ENCODE assay signal across 8 cellular contexts in genomic region chr14:49598479-49599301, GRCh38. TPM values are rescaled to one million over a fixed set of nuclear protein-coding genes. Genes with fewer than 3 reads are reported as not detected.
DNase-seq lines count a peak whose midpoint lies in the region; ATAC-seq and TF ChIP-seq lines count a peak whose summit lies in the region.

Gene LRR1, plus strand, starts transcription at chr14:49598940. Its CDS starts 81 bp downstream, at chr14:49599021.

- H3K27me3 Mint-ChIP-seq in T-cell (no peaks in the 10 kb centered on the region), type B pancreatic cell (no peaks in the 10 kb centered on the region)

- TF ChIP-seq POLR2A in heart left ventricle (IDR thresholded peaks at IDR 0.05), result peak in 1 of 2 donors; percentile 29

- H3K36me3 Mint-ChIP-seq in T-cell (no peaks in the 10 kb centered on the region), type B pancreatic cell (no peaks in the 10 kb centered on the region)

- POLR2A ChIA-PET in T-cell (lab: Charles Lee), result interaction anchor here (0.6 to 1.8 kb wide), 7 partner anchors 13 to 332 kb away, joined by 3 to 28 read pairs (median 4); partner anchors contain the start of genes MGAT2 (in 1 of the 2), NEMF (in 1 of the 2), RPL36AL (in 1 of the 2) and RPS29 (in 1 of the 2)

- H3K27ac ChIP-seq in adipose tissue (ENCODE audit: low read depth, low read length), result peak within 1 kb of the TSS; percentile 83
- H3K27ac ChIP-seq in heart left ventricle, result peak within 1 kb of the TSS; percentile 83 to 98 (median 92)

- H3K4me1 Mint-ChIP-seq in T-cell (peaks cover 27 to 52% (median 34%) of the 10 kb centered on the region in 3 donors), type B pancreatic cell (ENCODE audit: unreplicated experiment) (peaks cover 18% of the 10 kb centered on the region)

- peaks cover 0 to 42% (median 7%) of the 10 kb centered on the region in 12 donors for H3K4me1 ChIP-seq in heart left ventricle

- TF ChIP-seq CTCF in GM12875 (IDR thresholded peaks at IDR 0.05; ENCODE audit: borderline replicate concordance, insufficient read depth, low read depth, low read length), result no peak
- TF ChIP-seq CTCF in heart left ventricle (IDR thresholded peaks at IDR 0.05), result peak in 2 of 12 donors; percentile 23
- TF ChIP-seq CTCF in type B pancreatic cell (conservative IDR thresholded peaks at IDR 0.05), result peak; percentile 28

- WGBS in adipose tissue, 3 donors, result 0% methylated on average over 77 to 78 of the region's 78 CpGs
- WGBS in heart left ventricle, 4 donors, result 0 to 1% (median 0%) methylated on average over 46 to 78 of the region's 78 CpGs

- H3K36me3 ChIP-seq in heart left ventricle, result peaks cover 0 to 13% (median 0%) of the 10 kb centered on the region in 9 donors

- H3K27ac Mint-ChIP-seq in T-cell (peak within 1 kb of the TSS; percentile 95 to 98), type B pancreatic cell (peak within 1 kb of the TSS; percentile 99)

- H3K4me3 Mint-ChIP-seq in T-cell, result peak within 1 kb of the TSS; percentile 93 to 98 (median 96)
- H3K4me3 Mint-ChIP-seq in type B pancreatic cell, result peak within 1 kb of the TSS; percentile 98

- H3K9me3 ChIP-seq in heart left ventricle, result no peaks in the 10 kb centered on the region

- intact Hi-C loops in heart left ventricle (cut with DNase I) (loop anchor here in 2 of 10 donors (1.0 to 2.0 kb wide), 2 partner anchors 11 to 22 kb away; partner anchors contain the start of genes MGAT2 (in 1 of the 2) and RPL36AL (in 1 of the 2)), posterior vena cava (cut with DNase I) (no loop called here)

- peak; percentile 58 for ATAC-seq in HG02678 (IDR thresholded peaks at IDR 0.05; ENCODE audit: unreplicated experiment)
- peak; percentile 81 to 88 (median 85) for ATAC-seq in T-cell (replicated peaks in 1 of 4)
- ATAC-seq in heart left ventricle, result peak; percentile 86 to 92 (median 90)

- peak within 1 kb of the TSS; percentile 86 for H3K4me3 ChIP-seq in GM12875 (ENCODE audit: low read depth, low read length)
- peak within 1 kb of the TSS; percentile 63 to 97 (median 78) for H3K4me3 ChIP-seq in heart left ventricle

- H3K9me3 Mint-ChIP-seq in T-cell (no peaks in the 10 kb centered on the region), type B pancreatic cell (no peaks in the 10 kb centered on the region)

- DNase-seq in NCI-H128 (lab: John Stamatoyannopoulos, UW; ENCODE audit: unreplicated experiment) (peak; percentile 79), T-cell (peak; percentile 59 to 91 (median 80)), heart left ventricle (peak; percentile 82 to 93 (median 88)), posterior vena cava (ENCODE audit: low spot score) (peak; percentile 96), type B pancreatic cell (ENCODE audit: extremely low spot score, unreplicated experiment) (peak; percentile 89)

- CTCF ChIA-PET in T-cell (lab: Charles Lee), result interaction anchor here (0.6 to 2.9 kb wide), 10 partner anchors 11 to 929 kb away, joined by 3 to 23 read pairs (median 4); partner anchors contain the start of genes MGAT2 (in 1 of the 2), RPL36AL (in 1 of the 2), RPS29 (in 1 of the 2) and VCPKMT (in 1 of the 2)

- H3K27me3 ChIP-seq in heart left ventricle, result no peaks in the 10 kb centered on the region

RNA-seq across cellular contexts. Expression of gene LRR1, which starts in this region (rescaled TPM):
- total RNA-seq in T-cell (10 to 100 TPM in 3 of 5 donors, 1 to 10 TPM in 2; 7.6 to 15.7 (median 11.4) TPM), heart left ventricle (10 to 100 TPM in 2 of 9 donors, 1 to 10 TPM in 7; 2.5 to 39.6 (median 7.5) TPM), posterior vena cava (1 to 10 TPM; 7.1 to 8.5 TPM), type B pancreatic cell (ENCODE audit: low replicate concordance) (12.5 and 20.1 TPM in 2 replicates)
- polyA plus RNA-seq in adipose tissue (1 to 10 TPM; 2.6 to 8.5 (median 4.0) TPM), heart left ventricle (1 to 10 TPM; 2.1 to 7.1 TPM)

Comparison
In these comparisons a context has a peak if more than half of its experiments do, and no peak if none do; other contexts are left out.
1. Peak in every context shown above with its lines: DNase-seq, ATAC-seq, H3K4me3 ChIP-seq and H3K27ac ChIP-seq.